ENCODE assay signal across 10 cellular contexts in genomic region chr13:113410472-113411201, GRCh38. TPM values are rescaled to one million over a fixed set of nuclear protein-coding genes. Genes with fewer than 3 reads are reported as not detected.
DNase-seq lines count a peak whose midpoint lies in the region; ATAC-seq and TF ChIP-seq lines count a peak whose summit lies in the region.
"Had no signal": no experiment of that assay in that cellular context is flagged by ENCODE, and none has a peak within 500 bp of the region (broad histone marks: within the 10 kb centered on the region; RNA-seq: fewer than 3 reads in every experiment).

No MANE protein-coding gene starts in this region.

- POLR2A ChIA-PET in activated CD4-positive, alpha-beta T cell treated with anti-CD3 and anti-CD28 coated beads, Interleukin-2, amount 10 ng/mL, durations not matched to agents 7 days and 5 days (lab: Charles Lee), result no interaction called here

- TF ChIP-seq CTCF in upper lobe of right lung (IDR thresholded peaks at IDR 0.05) (no peak), lower leg skin (IDR thresholded peaks at IDR 0.05) (no peak)

- no peaks in the 10 kb centered on the region for H3K4me1 Mint-ChIP-seq in activated CD4-positive, alpha-beta T cell treated with anti-CD3 and anti-CD28 coated beads, Interleukin-2, amount 10 ng/mL, durations not matched to agents 7 days and 5 days

- 42 to 43% methylated on average over 29 to 34 of the region's 34 CpGs for WGBS in lower leg skin, 2 donors

- DNase-seq in activated CD4-positive, alpha-beta T cell treated with anti-CD3 and anti-CD28 coated beads for 48 hours, result peak; percentile 11
- DNase-seq in activated CD4-positive, alpha-beta T cell treated with anti-CD3 and anti-CD28 coated beads, Interleukin-2, amount 10 ng/mL, durations not matched to agents 7 days and 5 days, result no peak
- DNase-seq in amniotic stem cell (lab: John Stamatoyannopoulos, UW) (peak; percentile 65), kidney tubule cell (ENCODE audit: low spot score) (peak; percentile 97), upper lobe of right lung (peak; percentile 42), lower leg skin (ENCODE audit: low spot score in 2 of 2) (no peak)
- no peak for DNase-seq in activated CD8-positive, alpha-beta memory T cell treated with anti-CD3 and anti-CD28 coated beads for 24 hours
- DNase-seq: CD4-positive, alpha-beta T cell had no signal

- peaks cover 39% of the 10 kb centered on the region for H3K27me3 ChIP-seq in upper lobe of right lung

- TF ChIP-seq POLR2A in lower leg skin (IDR thresholded peaks at IDR 0.05), result no peak

- H3K4me3 ChIP-seq in upper lobe of right lung (no peak overlapping the region), lower leg skin (ENCODE audit: low read depth, poor library complexity, severe bottlenecking) (no peak overlapping the region)

- no peak for ATAC-seq in upper lobe of right lung
- no peak for ATAC-seq in GM21526 (IDR thresholded peaks at IDR 0.05; ENCODE audit: low FRiP score, unreplicated experiment)

- no peaks in the 10 kb centered on the region for H3K36me3 ChIP-seq in upper lobe of right lung

- H3K9me3 Mint-ChIP-seq in activated CD4-positive, alpha-beta T cell treated with anti-CD3 and anti-CD28 coated beads, Interleukin-2, amount 10 ng/mL, durations not matched to agents 7 days and 5 days, result peaks cover 2% of the 10 kb centered on the region

- no peak overlapping the region for H3K4me3 Mint-ChIP-seq in activated CD4-positive, alpha-beta T cell treated with anti-CD3 and anti-CD28 coated beads, Interleukin-2, amount 10 ng/mL, durations not matched to agents 7 days and 5 days
- H3K4me3 Mint-ChIP-seq: activated naive CD8-positive, alpha-beta T cell; CD4-positive, alpha-beta T cell had no signal

- H3K36me3 Mint-ChIP-seq in activated CD4-positive, alpha-beta T cell treated with anti-CD3 and anti-CD28 coated beads, Interleukin-2, amount 10 ng/mL, durations not matched to agents 7 days and 5 days (ENCODE audit: low read depth), result no peaks in the 10 kb centered on the region
- H3K36me3 Mint-ChIP-seq: activated naive CD8-positive, alpha-beta T cell had no signal

- H3K27ac ChIP-seq in upper lobe of right lung, result no peak overlapping the region

- H3K27ac Mint-ChIP-seq in activated CD4-positive, alpha-beta T cell treated with anti-CD3 and anti-CD28 coated beads, Interleukin-2, amount 10 ng/mL, durations not matched to agents 7 days and 5 days, result no peak overlapping the region
- H3K27ac Mint-ChIP-seq: activated naive CD8-positive, alpha-beta T cell; CD4-positive, alpha-beta T cell had no signal

- H3K4me1 ChIP-seq in upper lobe of right lung, result no peaks in the 10 kb centered on the region

- no peaks in the 10 kb centered on the region for H3K9me3 ChIP-seq in upper lobe of right lung

- CTCF ChIA-PET in activated CD4-positive, alpha-beta T cell treated with anti-CD3 and anti-CD28 coated beads, Interleukin-2, amount 10 ng/mL, durations not matched to agents 7 days and 5 days (lab: Charles Lee), result no interaction called here

- intact Hi-C loops in upper lobe of right lung (cut with DNase I), result no loop called here
- intact Hi-C loops in lower leg skin (cut with DNase I; ENCODE audit: low total_unique reads), result no loop called here

- H3K27me3 Mint-ChIP-seq in activated CD4-positive, alpha-beta T cell treated with anti-CD3 and anti-CD28 coated beads, Interleukin-2, amount 10 ng/mL, durations not matched to agents 7 days and 5 days, result no peaks in the 10 kb centered on the region

RNA-seq across cellular contexts. Expression of gene ADPRHL1, which starts 42.7 kb away (rescaled TPM):
- 1 to 10 TPM in 1 of 2 experiments, under 1 TPM in 1; 1.00 to 1.4 TPM for total RNA-seq in activated CD4-positive, alpha-beta T cell treated with anti-CD3 and anti-CD28 coated beads, Interleukin-2, amount 10 ng/mL, durations not matched to agents 7 days and 5 days
- 1.9 TPM for total RNA-seq in upper lobe of right lung
- total RNA-seq in lower leg skin, result 1 to 10 TPM; 1.9 to 9.4 (median 6.5) TPM

RNA-seq across cellular contexts. Expression of gene GRTP1, which starts 46.7 kb away (rescaled TPM):
- total RNA-seq in activated CD4-positive, alpha-beta T cell treated with anti-CD3 and anti-CD28 coated beads, Interleukin-2, amount 10 ng/mL, durations not matched to agents 7 days and 5 days, result 1 to 10 TPM in 1 of 2 experiments, under 1 TPM in 1; 0.45 to 1.0 TPM
- 6.1 TPM for total RNA-seq in upper lobe of right lung
- 10 to 100 TPM; 23.8 to 38.1 (median 30.3) TPM for total RNA-seq in lower leg skin

Comparison
In these comparisons a context has a peak if more than half of its experiments do, and no peak if none do; other contexts are left out.
1. DNase-seq: peak in activated CD4-positive, alpha-beta T cell treated with anti-CD3 and anti-CD28 coated beads for 48 hours (single experiment), amniotic stem cell (single experiment), kidney tubule cell (single experiment) and upper lobe of right lung (single experiment); none in activated CD4-positive, alpha-beta T cell treated with anti-CD3 and anti-CD28 coated beads, Interleukin-2, amount 10 ng/mL, durations not matched to agents 7 days and 5 days (single experiment), lower leg skin (0 of 2) and activated CD8-positive, alpha-beta memory T cell treated with anti-CD3 and anti-CD28 coated beads for 24 hours (single experiment).